17 cellular contexts compared by ENCODE assay signal in genomic region chr6:125924169-125924568, GRCh38. TPM values are rescaled to one million over a fixed set of nuclear protein-coding genes. Genes with fewer than 3 reads are reported as not detected.
DNase-seq lines count a peak whose midpoint lies in the region; ATAC-seq, FAIRE-seq and TF ChIP-seq lines count a peak whose summit lies in the region.
"Had no signal": no experiment of that assay in that cellular context is flagged by ENCODE, and none has a peak within 500 bp of the region (broad histone marks: within the 10 kb centered on the region; RNA-seq: fewer than 3 reads in every experiment).

No MANE protein-coding gene starts in this region.

- RAD21 ChIA-PET in GM12878 (lab: Charles Lee; ENCODE audit: unreplicated experiment) = interaction anchor here (0.7 to 2.1 kb wide), 6 partner anchors 10 to 133 kb away, joined by 3 to 9 read pairs (median 4); partner anchors contain the start of gene HINT3

- TF ChIP-seq POLR2A in NB4 (IDR thresholded peaks at IDR 0.05; ENCODE audit: extremely low read depth, insufficient read length) (no peak), GM12878 (IDR thresholded peaks at IDR 0.05; ENCODE audit: low read depth, low read length) (no peak)

- no peak for FAIRE-seq in GM12878 (lab: Jason Lieb, UNC)
- FAIRE-seq in pancreas (lab: Jason Lieb, UNC) = no peak
- FAIRE-seq: H1 had no signal

- H2BK12ac ChIP-seq in neuronal stem cell (ENCODE audit: low read length) = no peak overlapping the region

- WGBS in GM12878 (ENCODE audit: insufficient coverage, insufficient replicate concordance, low lambda C conversion rate, missing lambda C conversion rate) = 70% methylated on average over 2 of the region's 2 CpGs
- WGBS in neuronal stem cell (ENCODE audit: extremely low coverage in 2 of 2, insufficient read length in 2 of 2, insufficient replicate concordance in 1 of 2), 2 donors = no CpG with 5 or more reads among the region's 2 CpGs
- 79 to 93% methylated on average over 2 of the region's 2 CpGs for WGBS in pancreas, 2 donors

- POLR2A ChIA-PET in GM12878 (lab: Charles Lee) = no interaction called here

- peaks cover 21% of the 10 kb centered on the region for H3K79me2 ChIP-seq in GM12878 (ENCODE audit: control insufficient read depth, insufficient read depth, low read length)
- H3K79me2 ChIP-seq: parathyroid adenoma had no signal

- no peak overlapping the region for H2BK15ac ChIP-seq in neuronal stem cell (ENCODE audit: low read length)

- H3K9me3 ChIP-seq in GM12878 (replicated peaks; ENCODE audit: control insufficient read depth, insufficient read depth, low read length) (no peaks in the 10 kb centered on the region), neuronal stem cell (replicated peaks in 1 of 2; ENCODE audit: control insufficient read depth in 2 of 2, insufficient read depth in 1 of 2, low read depth in 1 of 2, low read length in 2 of 2) (no peaks in the 10 kb centered on the region), pancreas (no peaks in the 10 kb centered on the region)
- H3K9me3 ChIP-seq: vagina had no signal

- H2BK120ac ChIP-seq in neuronal stem cell (ENCODE audit: low read depth, low read length) = no peak overlapping the region

- no peak overlapping the region for H4K91ac ChIP-seq in neuronal stem cell (ENCODE audit: low read depth, low read length, poor library complexity)

- no peak for TF ChIP-seq EP300 in GM12878 (IDR thresholded peaks at IDR 0.05; ENCODE audit: borderline replicate concordance in 1 of 2, control insufficient read depth in 1 of 2, low read depth in 2 of 2, low read length in 2 of 2)

- H3K23ac ChIP-seq in neuronal stem cell (ENCODE audit: low read depth, low read length, poor library complexity) = no peak overlapping the region

- TF ChIP-seq CTCF in NB4 (IDR thresholded peaks at IDR 0.05; ENCODE audit: low read depth, low read length) = no peak
- TF ChIP-seq CTCF in GM12878 (IDR thresholded peaks at IDR 0.05 in 2 of 3, conservative IDR thresholded peaks at IDR 0.05 in 1 of 3; ENCODE audit: control insufficient read depth in 2 of 3, extremely low read depth in 1 of 3, insufficient read depth in 1 of 3, low read depth in 3 of 3, low read length in 3 of 3) = no peak
- no peak for TF ChIP-seq CTCF in osteocyte (IDR thresholded peaks at IDR 0.05)
- TF ChIP-seq CTCF in pancreas (IDR thresholded peaks at IDR 0.05) = no peak

- H4K20me1 ChIP-seq in GM12878 (ENCODE audit: control insufficient read depth, insufficient read depth) = no peaks in the 10 kb centered on the region

- H2AFZ ChIP-seq in GM12878 (ENCODE audit: control insufficient read depth, low read depth, low read length) (no peak overlapping the region), neuronal stem cell (ENCODE audit: low read length) (no peak overlapping the region)
- H2AFZ ChIP-seq: parathyroid adenoma had no signal

- no peak overlapping the region for H3K4ac ChIP-seq in neuronal stem cell (ENCODE audit: low read length)

- peaks cover 70% of the 10 kb centered on the region for H3K36me3 Mint-ChIP-seq in activated naive CD4-positive, alpha-beta T cell treated with anti-CD3 and anti-CD28 coated beads for 36 hours (ENCODE audit: low read depth)
- peaks cover 49% of the 10 kb centered on the region for H3K36me3 Mint-ChIP-seq in osteocyte (ENCODE audit: unreplicated experiment)

- 0 out of 2 replicates have a peak overlapping the region, but pooled peaks have one; percentile 19 for H3K27ac ChIP-seq in GM12878 (ENCODE audit: control insufficient read depth, insufficient read depth)
- no peak overlapping the region for H3K27ac ChIP-seq in neuronal stem cell (replicated peaks; ENCODE audit: low read length)
- no peak overlapping the region for H3K27ac ChIP-seq in pancreas
- H3K27ac ChIP-seq: parathyroid adenoma had no signal

- no peak for TF ChIP-seq RAD21 in GM12878 (IDR thresholded peaks at IDR 0.05; ENCODE audit: insufficient read depth, low read depth, low read length)

- no peak overlapping the region for H3K4me3 ChIP-seq in NB4 (ENCODE audit: low read depth, low read length)
- H3K4me3 ChIP-seq in GM12878 = no peak overlapping the region
- H3K4me3 ChIP-seq in neuronal stem cell (ENCODE audit: low read length in 2 of 2) = no peak overlapping the region
- H3K4me3 ChIP-seq in pancreas = no peak overlapping the region
- H3K4me3 ChIP-seq: vagina had no signal

- BruUV-seq in GM12878 (replicated peaks; lab: Mats Ljungman, UMichigan) = no TSS peak

- SMC1A ChIA-PET in GM12878 (lab: Charles Lee; ENCODE audit: uncharacterized antibody, unreplicated experiment) = interaction anchor here (1.0 to 5.5 kb wide), 12 partner anchors 9 to 143 kb away, joined by 3 to 35 read pairs (median 4); partner anchors contain the start of gene HINT3

- H3K27me3 ChIP-seq in GM12878 (replicated peaks in 1 of 2; ENCODE audit: control insufficient read depth in 2 of 2, insufficient read depth in 2 of 2, low read length in 1 of 2) (no peaks in the 10 kb centered on the region), neuronal stem cell (ENCODE audit: control insufficient read depth in 3 of 3, insufficient read depth in 3 of 3, low read depth in 1 of 3, low read length in 3 of 3) (no peaks in the 10 kb centered on the region), pancreas (no peaks in the 10 kb centered on the region)
- H3K27me3 ChIP-seq: vagina had no signal

- CTCF ChIA-PET in activated naive CD4-positive, alpha-beta T cell treated with anti-CD3 and anti-CD28 coated beads for 36 hours (lab: Charles Lee) = interaction anchor here (0.6 to 2.5 kb wide), 6 partner anchors 28 to 249 kb away, joined by 3 to 7 read pairs (median 4); partner anchors contain the start of gene HINT3
- CTCF ChIA-PET in GM12878 (lab: Yijun Ruan, JAX) = interaction anchor here (0.8 to 14.8 kb wide), 10 partner anchors 10 to 143 kb away, joined by 3 to 153 read pairs (median 6); partner anchors contain the start of genes HINT3 and NCOA7

- intact Hi-C loops in activated naive CD4-positive, alpha-beta T cell treated with anti-CD3 and anti-CD28 coated beads for 36 hours (cut with micrococcal nuclease) = loop anchor here (2.0 kb wide), 1 partner anchor 17 kb away; no protein-coding TSS in a partner anchor
- intact Hi-C loops in GM12878 (cut with micrococcal nuclease; ENCODE audit: unreplicated experiment) = no loop called here
- intact Hi-C loops in pancreas (cut with DNase I) = no loop called here

- H3K4me3 Mint-ChIP-seq in activated naive CD4-positive, alpha-beta T cell treated with anti-CD3 and anti-CD28 coated beads for 36 hours = no peak overlapping the region
- no peak overlapping the region for H3K4me3 Mint-ChIP-seq in osteocyte (ENCODE audit: unreplicated experiment)
- H3K4me3 Mint-ChIP-seq: central memory CD8-positive, alpha-beta T cell had no signal

- DNase-seq in activated naive CD4-positive, alpha-beta T cell treated with anti-CD3 and anti-CD28 coated beads for 36 hours = peak; percentile 31
- no peak for DNase-seq in activated naive CD4-positive, alpha-beta T cell treated with anti-CD3 and anti-CD28 coated beads, Interleukin-2, amount 50 U/mL, for 16 hours
- DNase-seq in NB4 (ENCODE audit: low read depth) (peak; percentile 80), GM12878 (ENCODE audit: low read depth, low spot score) (no peak), osteocyte (ENCODE audit: extremely low spot score, unreplicated experiment) (no peak), neuronal stem cell (ENCODE audit: low spot score) (no peak), pancreas (no peak), superior temporal gyrus (ENCODE audit: extremely low spot score) (no peak)
- DNase-seq: activated CD4-positive, CD25-positive, alpha-beta regulatory T cell; activated effector memory CD4-positive, alpha-beta T cell treated with anti-CD3 and anti-CD28 coated beads, Interleukin-2, amount 50 U/mL, for 16 hours; NCI-H1694 treated with DMSO at 0.1 percent for 48 hours; NCI-H82 had no signal

- no peaks in the 10 kb centered on the region for H3K79me1 ChIP-seq in neuronal stem cell (ENCODE audit: low read depth, low read length)

- H3K27ac Mint-ChIP-seq in activated naive CD4-positive, alpha-beta T cell treated with anti-CD3 and anti-CD28 coated beads for 36 hours = no peak overlapping the region
- peak overlapping the region; percentile 90 for H3K27ac Mint-ChIP-seq in osteocyte (ENCODE audit: unreplicated experiment)

- H3K4me1 ChIP-seq in GM12878 (ENCODE audit: control insufficient read depth, insufficient read depth, low read length) = peaks cover 3% of the 10 kb centered on the region; the same call in 1 of the 2 replicates
- H3K4me1 ChIP-seq in neuronal stem cell (ENCODE audit: control insufficient read depth in 2 of 2, insufficient read depth in 1 of 2, low read depth in 1 of 2, low read length in 2 of 2) = peaks cover 0 to 2% of the 10 kb centered on the region in 2 donors
- H3K4me1 ChIP-seq in pancreas = peaks cover 0 to 16% (median 0%) of the 10 kb centered on the region in 3 donors

- ATAC-seq in GM12878 (peak; percentile 50), pancreas (no peak)
- ATAC-seq: SK-N-SH treated with all-trans-retinoic acid at 6 μM for 48 hours had no signal

- H2BK5ac ChIP-seq in neuronal stem cell (ENCODE audit: low read length) = no peak overlapping the region

- H3K9ac ChIP-seq in GM12878 (ENCODE audit: control insufficient read depth, insufficient read depth, low read length) (no peak overlapping the region), neuronal stem cell (ENCODE audit: low read depth, low read length, poor library complexity) (no peak overlapping the region)
- H3K9ac ChIP-seq: parathyroid adenoma had no signal

- peak overlapping the region; percentile 26; the same call in 1 of the 2 replicates for H3K4me2 ChIP-seq in GM12878 (ENCODE audit: control insufficient read depth, insufficient read depth)
- H3K4me2 ChIP-seq in neuronal stem cell (ENCODE audit: insufficient read depth, low read length, poor library complexity, severe bottlenecking) = no peak overlapping the region

- H3K9me3 Mint-ChIP-seq in activated naive CD4-positive, alpha-beta T cell treated with anti-CD3 and anti-CD28 coated beads for 36 hours = no peaks in the 10 kb centered on the region
- no peaks in the 10 kb centered on the region for H3K9me3 Mint-ChIP-seq in osteocyte (ENCODE audit: unreplicated experiment)
- H3K9me3 Mint-ChIP-seq: central memory CD8-positive, alpha-beta T cell had no signal

- no peaks in the 10 kb centered on the region for H3K27me3 Mint-ChIP-seq in activated naive CD4-positive, alpha-beta T cell treated with anti-CD3 and anti-CD28 coated beads for 36 hours (ENCODE audit: low read depth)
- H3K27me3 Mint-ChIP-seq in osteocyte (ENCODE audit: unreplicated experiment) = no peaks in the 10 kb centered on the region
- H3K27me3 Mint-ChIP-seq: central memory CD8-positive, alpha-beta T cell had no signal

- H3K36me3 ChIP-seq in GM12878 (ENCODE audit: control insufficient read depth in 2 of 2, insufficient read depth in 2 of 2, low read length in 1 of 2) = peaks cover 14 to 19% of the 10 kb centered on the region in 2 experiments
- no peaks in the 10 kb centered on the region for H3K36me3 ChIP-seq in neuronal stem cell (replicated peaks in 1 of 2; ENCODE audit: control insufficient read depth in 2 of 2, insufficient read depth in 2 of 2, low read length in 2 of 2)
- H3K36me3 ChIP-seq in pancreas = peaks cover 0 to 22% (median 4%) of the 10 kb centered on the region in 3 donors

- no peak overlapping the region for H2AK5ac ChIP-seq in neuronal stem cell (ENCODE audit: low read depth, low read length)

- H4K8ac ChIP-seq in neuronal stem cell (ENCODE audit: low read depth, low read length) = no peak overlapping the region

- H3K18ac ChIP-seq in neuronal stem cell (ENCODE audit: low read length) = no peak overlapping the region

- peaks cover 27% of the 10 kb centered on the region for H3K4me1 Mint-ChIP-seq in activated naive CD4-positive, alpha-beta T cell treated with anti-CD3 and anti-CD28 coated beads for 36 hours (ENCODE audit: low read depth)
- H3K4me1 Mint-ChIP-seq in osteocyte (ENCODE audit: unreplicated experiment) = peaks cover 74% of the 10 kb centered on the region

- H3K14ac ChIP-seq in neuronal stem cell (ENCODE audit: low read length) = no peak overlapping the region

- in situ Hi-C loops in GM12878 (cut with MboI) = no loop called here

RNA-seq across cellular contexts. Expression of gene HINT3, which starts 32.4 kb away (rescaled TPM):
- total RNA-seq in activated naive CD4-positive, alpha-beta T cell treated with anti-CD3 and anti-CD28 coated beads for 36 hours = 10 to 100 TPM; 10.6 to 10.9 TPM
- 5.9 and 7.0 TPM in 2 replicates for total RNA-seq in GM12878 (2013; cell fraction: nucleolus; rRNA removed)
- total RNA-seq in GM12878 (2014; rRNA removed) (7.7 and 9.2 TPM in 2 replicates), GM12878 (2014; rRNA removed; fragmentation: Illumina TruSeq; extraction: Trizol) (9.1 and 9.3 TPM in 2 replicates), GM12878 (2021) (6.6 and 7.0 TPM in 2 replicates), osteocyte (15.0 and 16.6 TPM in 2 replicates), pancreas (10 to 100 TPM in 5 of 6 donors, 1 to 10 TPM in 1; 9.9 to 15.7 (median 11.9) TPM)
- polyA plus RNA-seq in GM12878 (2011; ENCODE audit: low read depth) = 3.3 TPM
- polyA plus RNA-seq in GM12878 (2011; rRNA removed) (3.6 and 5.0 TPM in 2 replicates), GM12878 (2014; fragmentation: Illumina TruSeq; extraction: Trizol) (7.1 and 9.3 TPM in 2 replicates), GM12878 (2014; fragmentation: Nextera tagmentation; extraction: Ambion mirVana) (1 to 10 TPM in 1 of 2 experiments, under 1 TPM in 1; 0.72 to 1.4 TPM), GM12878 (2014; rRNA removed) (4.1 TPM in 2 replicates), GM12878 (2016; fragmentation: Nextera tagmentation; extraction: Ambion mirVana) (1 to 10 TPM; 5.2 to 5.7 TPM), pancreas (1 to 10 TPM; 2.6 to 8.7 TPM)
- 2.4 and 3.0 TPM in 2 replicates for polyA plus RNA-seq in GM12878 (2011; cell fraction: cytosol; rRNA removed)
- 1.2 and 1.6 TPM in 2 replicates for polyA plus RNA-seq in GM12878 (2011; cell fraction: nucleus; rRNA removed)
- 8.8 and 9.1 TPM in 2 replicates for polyA plus RNA-seq in GM12878 (2012)
- polyA minus RNA-seq in GM12878 (2011; rRNA and poly(A)+ RNA removed) = 1.2 and 1.8 TPM in 2 replicates
- 1.7 and 1.9 TPM in 2 replicates for polyA minus RNA-seq in GM12878 (2011; cell fraction: cytosol; rRNA and poly(A)+ RNA removed)
- 0.85 and 1.7 TPM in 2 replicates for polyA minus RNA-seq in GM12878 (2011; cell fraction: nucleus; rRNA and poly(A)+ RNA removed)
- 13.5 TPM for polyA plus RNA-seq in neuronal stem cell (2013, experiment 1 of 2)
- polyA plus RNA-seq in neuronal stem cell (2013, experiment 2 of 2) = 13.0 TPM

Comparison
In these comparisons a context has a peak if more than half of its experiments do, and no peak if none do; other contexts are left out.
1. DNase-seq: peak in activated naive CD4-positive, alpha-beta T cell treated with anti-CD3 and anti-CD28 coated beads for 36 hours (single experiment) and NB4 (single experiment); none in activated naive CD4-positive, alpha-beta T cell treated with anti-CD3 and anti-CD28 coated beads, Interleukin-2, amount 50 U/mL, for 16 hours (single experiment), GM12878 (single experiment), osteocyte (single experiment), neuronal stem cell (single experiment), pancreas (0 of 6) and superior temporal gyrus (single experiment).